16 cellular contexts compared by ENCODE assay signal in genomic region chr13:23081246-23081645, GRCh38.
"Had no signal": no experiment of that assay in that cellular context is flagged by ENCODE, and none has a peak within 500 bp of the region (broad histone marks: within the 10 kb centered on the region; RNA-seq: fewer than 3 reads in every experiment).

No MANE protein-coding gene starts in this region.

- H3K27ac ChIP-seq: brain microvascular endothelial cell, gastroesophageal sphincter, psoas muscle, sigmoid colon, tibial nerve, uterus had no signal

- H3K4me1 ChIP-seq: gastroesophageal sphincter, psoas muscle, sigmoid colon, tibial nerve, uterus had no signal

- H3K27me3 ChIP-seq: brain microvascular endothelial cell, gastroesophageal sphincter, sigmoid colon, tibial nerve, uterus had no signal

- H3K4me1 Mint-ChIP-seq: activated naive CD8-positive, alpha-beta T cell treated with anti-CD3 and anti-CD28 coated beads, Interleukin-2, amount 10 ng/mL, durations not matched to agents 7 days and 5 days; mesothelial cell of epicardium; neural crest cell; stimulated activated memory B cell treated with anti-CD40 and anti-IgM and Interleukin-4, amounts not matched to agents 10 μg/mL and 1 μg/mL and 100 μg/mL, for 72 hours had no signal

- H3K27me3 Mint-ChIP-seq: activated naive CD8-positive, alpha-beta T cell treated with anti-CD3 and anti-CD28 coated beads, Interleukin-2, amount 10 ng/mL, durations not matched to agents 7 days and 5 days had no signal

- H3K4me3 ChIP-seq: gastroesophageal sphincter, lung, psoas muscle, sigmoid colon, tibial nerve, uterus had no signal

- H3K36me3 Mint-ChIP-seq: activated naive CD8-positive, alpha-beta T cell treated with anti-CD3 and anti-CD28 coated beads, Interleukin-2, amount 10 ng/mL, durations not matched to agents 7 days and 5 days; mesothelial cell of epicardium; stimulated activated memory B cell treated with anti-CD40 and anti-IgM and Interleukin-4, amounts not matched to agents 10 μg/mL and 1 μg/mL and 100 μg/mL, for 72 hours had no signal

- DNase-seq: activated naive CD4-positive, alpha-beta T cell; activated naive CD8-positive, alpha-beta T cell treated with anti-CD3 and anti-CD28 coated beads, Interleukin-2, amount 10 ng/mL, durations not matched to agents 7 days and 5 days; brain microvascular endothelial cell; cerebellar nuclear complex; effector CD8-positive, alpha-beta T cell; left colon; psoas muscle; sigmoid colon; stimulated activated CD4-positive, alpha-beta T cell treated with anti-CD3 and anti-CD28 coated beads, Interleukin-2, amount 100 ng/mL, for 48 hours; uterus had no signal

- H3K27ac Mint-ChIP-seq: activated naive CD8-positive, alpha-beta T cell treated with anti-CD3 and anti-CD28 coated beads, Interleukin-2, amount 10 ng/mL, durations not matched to agents 7 days and 5 days; mesothelial cell of epicardium; stimulated activated memory B cell treated with anti-CD40 and anti-IgM and Interleukin-4, amounts not matched to agents 10 μg/mL and 1 μg/mL and 100 μg/mL, for 72 hours had no signal

- H3K36me3 ChIP-seq: brain microvascular endothelial cell, gastroesophageal sphincter, sigmoid colon, tibial nerve, uterus had no signal

- H3K9me3 Mint-ChIP-seq: mesothelial cell of epicardium had no signal

- H3K9me3 ChIP-seq: gastroesophageal sphincter, psoas muscle, sigmoid colon, tibial nerve, uterus had no signal

- H3K4me3 Mint-ChIP-seq: activated naive CD8-positive, alpha-beta T cell treated with anti-CD3 and anti-CD28 coated beads, Interleukin-2, amount 10 ng/mL, durations not matched to agents 7 days and 5 days; mesothelial cell of epicardium; neural crest cell; stimulated activated memory B cell treated with anti-CD40 and anti-IgM and Interleukin-4, amounts not matched to agents 10 μg/mL and 1 μg/mL and 100 μg/mL, for 72 hours had no signal

- ATAC-seq: gastroesophageal sphincter; left colon; psoas muscle; stimulated activated memory B cell treated with anti-CD40 and anti-IgM and Interleukin-4, amounts not matched to agents 10 μg/mL and 1 μg/mL and 100 μg/mL, for 72 hours had no signal
